Comparison of ENCODE assay signal across 8 cellular contexts in genomic region chr17:82859431-82860403, GRCh38. TPM values are rescaled to one million over a fixed set of nuclear protein-coding genes. Genes with fewer than 3 reads are reported as not detected.
DNase-seq lines count a peak whose midpoint lies in the region; ATAC-seq and FAIRE-seq lines count a peak whose summit lies in the region.

No MANE protein-coding gene starts in this region.

- H2BK15ac ChIP-seq in mesenchymal stem cell (ENCODE audit: low read depth, poor library complexity, severe bottlenecking), result no peak overlapping the region

- no peak overlapping the region for H3K23ac ChIP-seq in mesenchymal stem cell (ENCODE audit: low read length in 2 of 2)

- H3K27ac ChIP-seq in cingulate gyrus (ENCODE audit: low read depth, low read length) (peak overlapping the region; percentile 47), mesenchymal stem cell (ENCODE audit: low read length, poor library complexity, severe bottlenecking) (peak overlapping the region; percentile 15)

- H3K4me3 ChIP-seq in mesenchymal stem cell (ENCODE audit: insufficient read depth in 1 of 2, low read depth in 1 of 2, low read length in 2 of 2), result peak overlapping the region in 1 of 2 experiments; percentile 26

- peak; percentile 49 for FAIRE-seq in HTR-8/SVneo (lab: Jason Lieb, UNC)

- H2BK120ac ChIP-seq in mesenchymal stem cell (ENCODE audit: low read depth, low read length), result peak overlapping the region; percentile 35

- peak overlapping the region; percentile 89 for H4K8ac ChIP-seq in mesenchymal stem cell (ENCODE audit: low read length)

- ATAC-seq in stimulated activated naive CD8-positive, alpha-beta T cell treated with anti-CD3 and anti-CD28 coated beads, Interleukin-15, Interleukin-2, amounts not matched to agents 100 U/mL and 50 U/mL, for 24 hours, result peak; percentile 70
- ATAC-seq in GM19452 (IDR thresholded peaks at IDR 0.05; ENCODE audit: unreplicated experiment), result no peak

- H2BK5ac ChIP-seq in mesenchymal stem cell (ENCODE audit: low read depth, low read length, poor library complexity, severe bottlenecking), result no peak overlapping the region

- H2BK12ac ChIP-seq in mesenchymal stem cell (ENCODE audit: low read length in 2 of 2), result peak overlapping the region; percentile 19 to 23

- WGBS in mesenchymal stem cell, result 55% methylated on average over 21 of the region's 23 CpGs

- H3K4ac ChIP-seq in mesenchymal stem cell (ENCODE audit: low read depth in 1 of 2, low read length in 2 of 2), result peak overlapping the region; percentile 89 to 93

- peak overlapping the region; percentile 68 for H2AK5ac ChIP-seq in mesenchymal stem cell (ENCODE audit: low read length, severe bottlenecking)

- H3K14ac ChIP-seq in mesenchymal stem cell (ENCODE audit: low read length in 2 of 2), result peak overlapping the region in 1 of 2 experiments; percentile 68

- DNase-seq in EL, result peak; percentile 71
- peak; percentile 83 for DNase-seq in HTR-8/SVneo (ENCODE audit: insufficient read length, low spot score)
- peak; percentile 56 to 60 for DNase-seq in activated CD4-positive, alpha-beta T cell treated with anti-CD3 and anti-CD28 coated beads for 4 hours
- peak; percentile 86 for DNase-seq in mesenchymal stem cell
- peak; percentile 75 for DNase-seq in stimulated activated naive CD8-positive, alpha-beta T cell treated with anti-CD3 and anti-CD28 coated beads, Interleukin-15, Interleukin-2, amounts not matched to agents 100 U/mL and 50 U/mL, for 24 hours
- DNase-seq in SHP77 treated with DMSO at 0.1 percent for 48 hours (lab: John Stamatoyannopoulos, UW), result no peak

- peak overlapping the region; percentile 74 to 97 for H3K18ac ChIP-seq in mesenchymal stem cell (ENCODE audit: low read depth in 1 of 2, low read length in 2 of 2)

- no peak overlapping the region for H3K9ac ChIP-seq in mesenchymal stem cell (ENCODE audit: low read length)

- H4K91ac ChIP-seq in mesenchymal stem cell (ENCODE audit: low read length), result peak overlapping the region; percentile 95

- peaks cover 10% of the 10 kb centered on the region for H3K79me1 ChIP-seq in mesenchymal stem cell (replicated peaks; ENCODE audit: low read length, poor library complexity, severe bottlenecking)

- H3K4me2 ChIP-seq in mesenchymal stem cell (ENCODE audit: low read length, poor library complexity, severe bottlenecking), result peak overlapping the region; percentile 46

- H3K4me1 ChIP-seq in mesenchymal stem cell (ENCODE audit: control insufficient read depth, insufficient read depth, low read depth, low read length), result peaks cover 45% of the 10 kb centered on the region

- H3K36me3 ChIP-seq in mesenchymal stem cell (ENCODE audit: control insufficient read depth in 1 of 2, insufficient read depth in 2 of 2, low read depth in 1 of 2, low read length in 2 of 2), result peaks cover 0 to 5% of the 10 kb centered on the region in 2 experiments

- H3K9me3 ChIP-seq in mesenchymal stem cell (ENCODE audit: control insufficient read depth, low read length), result no peaks in the 10 kb centered on the region

- no peaks in the 10 kb centered on the region for H3K27me3 ChIP-seq in mesenchymal stem cell (ENCODE audit: control insufficient read depth in 1 of 2, insufficient read depth in 1 of 2, low read length in 2 of 2)

- H2AFZ ChIP-seq in mesenchymal stem cell (ENCODE audit: low read depth, low read length), result peak overlapping the region; percentile 74

RNA-seq across cellular contexts. Expression of gene ZNF750, which starts 19.9 kb away (rescaled TPM):
- polyA plus RNA-seq in mesenchymal stem cell (2013, experiment 1 of 2), result not detected
- not detected for polyA plus RNA-seq in mesenchymal stem cell (2013, experiment 2 of 2)
